ENCODE assay signal across 23 cellular contexts in the genomic region with DNA sequence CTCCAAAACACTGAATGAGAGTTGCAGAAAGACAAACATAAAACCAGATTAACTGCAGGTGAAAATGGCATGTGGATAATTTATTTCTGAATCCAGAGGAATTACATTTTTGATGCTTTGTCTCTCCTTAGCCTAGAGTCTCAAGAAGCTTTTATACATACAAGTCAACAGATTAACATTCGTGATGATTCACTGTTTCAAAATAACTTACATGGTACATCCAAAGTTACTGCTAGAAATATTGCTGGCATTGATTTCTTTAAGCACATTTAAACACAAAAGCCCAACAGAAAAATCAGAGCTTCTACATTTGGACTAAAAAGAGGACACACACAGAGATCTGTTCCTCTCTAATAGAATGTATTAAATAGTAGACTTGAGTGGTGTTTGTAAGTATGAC.
"Had no signal": no experiment of that assay in that cellular context is flagged by ENCODE, and none has a peak within 500 bp of the region (broad histone marks: within the 10 kb centered on the region; RNA-seq: fewer than 3 reads in every experiment).

No MANE protein-coding gene starts in this region.

- DNase-seq: activated CD4-positive, alpha-beta T cell treated with anti-CD3 and anti-CD28 coated beads for 48 hours; activated CD4-positive, alpha-beta T cell treated with anti-CD3 and anti-CD28 coated beads, Interleukin-2, amount 50 U/mL, for 48 hours; activated CD8-positive, alpha-beta memory T cell treated with anti-CD3 and anti-CD28 coated beads, Interleukin-2, amount 10 ng/mL, durations not matched to agents 7 days and 5 days; activated effector memory CD4-positive, alpha-beta T cell treated with anti-CD3 and anti-CD28 coated beads, Interleukin-2, amount 50 U/mL, for 16 hours; activated naive CD4-positive, alpha-beta T cell treated with Interleukin-2 at 50 U/mL for 16 hours; activated naive CD8-positive, alpha-beta T cell treated with anti-CD3 and anti-CD28 coated beads, Interleukin-2, amount 50 U/mL, for 24 hours; activated T-cell treated with anti-CD3 and anti-CD28 coated beads, Interleukin-2, amount 50 U/mL, for 4 hours; amygdala; cerebellar nuclear complex; Karpas-422; MM.1S; NCI-H1105; NCI-H1436; NCI-H1694 treated with DMSO at 0.1 percent for 48 hours; NCI-H2029 treated with DMSO at 0.1 percent for 48 hours; NCI-H2171; NCI-H2227 treated with DMSO at 0.1 percent for 48 hours; NCI-H446 treated with DMSO at 0.1 percent for 48 hours; NCI-H524 treated with DMSO at 0.1 percent for 48 hours; NCI-H748 treated with DMSO at 0.1 percent for 48 hours; SHP77 treated with DMSO at 0.1 percent for 48 hours had no signal

- FAIRE-seq: K562 had no signal

- H3K27me3 ChIP-seq: cardiac muscle cell had no signal

- H3K36me3 ChIP-seq: cardiac muscle cell had no signal

- H3K4me3 ChIP-seq: cardiac muscle cell, K562 had no signal

- H3K27ac ChIP-seq: cardiac muscle cell had no signal
